ENCODE assay signal across 11 cellular contexts in the genomic region with DNA sequence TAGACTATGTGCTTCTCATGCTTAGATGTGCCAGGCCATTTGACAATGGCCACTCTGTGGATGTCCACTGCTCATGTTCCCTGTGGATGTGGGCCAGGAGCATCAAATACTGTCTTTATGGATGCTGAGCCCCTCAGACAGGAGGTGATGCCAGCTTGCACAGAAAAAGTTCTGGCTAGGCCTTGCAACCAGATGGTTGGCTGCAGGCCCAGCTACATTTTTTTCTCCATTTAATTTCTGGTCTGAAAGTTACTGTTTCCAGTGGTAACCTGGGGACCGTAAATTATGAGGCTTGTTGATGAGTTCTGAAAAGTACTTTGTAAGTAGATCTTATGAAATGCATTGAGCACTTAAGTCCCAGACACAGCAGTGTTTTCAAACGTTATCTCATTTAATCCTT.
"Had no signal": no experiment of that assay in that cellular context is flagged by ENCODE, and none has a peak within 500 bp of the region (broad histone marks: within the 10 kb centered on the region; RNA-seq: fewer than 3 reads in every experiment).

No MANE protein-coding gene starts in this region.

- H3K9me3 ChIP-seq: breast epithelium, thoracic aorta had no signal

- DNase-seq: activated CD4-positive, alpha-beta T cell treated with anti-CD3 and anti-CD28 coated beads, Interleukin-2, amount 50 U/mL, for 1 hour; activated effector memory CD4-positive, alpha-beta T cell treated with Interleukin-2 at 50 U/mL for 16 hours; stimulated activated CD4-positive, alpha-beta T cell treated with anti-CD3 and anti-CD28 coated beads, Interleukin-15, amount 100 ng/mL, for 24 hours; stimulated activated CD4-positive, alpha-beta T cell treated with anti-CD3 and anti-CD28 coated beads, Interleukin-4, amount 100 ng/mL, for 24 hours had no signal

- H3K27me3 ChIP-seq: breast epithelium had no signal

- H3K27ac ChIP-seq: breast epithelium, neural progenitor cell, parathyroid adenoma, thoracic aorta had no signal

- H3K36me3 ChIP-seq: breast epithelium, neural progenitor cell, thoracic aorta had no signal

- H3K4me1 ChIP-seq: breast epithelium, neural progenitor cell, parathyroid adenoma had no signal

- FAIRE-seq: colon, frontal cortex, urothelium cell line had no signal

- H3K4me3 ChIP-seq: breast epithelium, neural progenitor cell, thoracic aorta had no signal

- H3K4me2 ChIP-seq: neural progenitor cell had no signal
